In the genomic region with DNA sequence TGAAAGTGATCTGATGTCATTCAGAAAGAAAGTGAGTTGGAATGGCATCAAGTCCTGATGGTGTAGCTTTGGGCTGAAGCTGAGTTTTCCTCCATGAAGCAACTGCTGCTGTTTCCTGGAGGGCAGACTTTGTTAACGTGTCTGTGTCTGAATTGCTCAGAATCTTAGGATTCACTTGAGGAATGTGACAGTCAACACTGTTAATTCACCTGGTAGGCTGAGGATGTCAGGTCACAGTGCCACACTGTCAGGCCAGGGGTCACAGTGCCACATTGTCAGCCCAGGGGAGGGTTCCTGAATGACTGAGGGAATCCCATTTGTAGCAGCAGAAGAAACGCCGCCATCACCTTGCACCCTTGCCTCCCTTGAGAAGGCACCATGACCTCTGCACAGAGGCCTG, we compare ENCODE assay signal across 1 cellular context.
TF ChIP-seq lines count a peak whose summit lies in the region.

No MANE protein-coding gene starts in this region.

TF ChIP-seq in WTC11, 78 proteins besides CTCF, POLR2A, EP300 and RAD21 (continued from another document):
- TF ChIP-seq, protein P1, sequence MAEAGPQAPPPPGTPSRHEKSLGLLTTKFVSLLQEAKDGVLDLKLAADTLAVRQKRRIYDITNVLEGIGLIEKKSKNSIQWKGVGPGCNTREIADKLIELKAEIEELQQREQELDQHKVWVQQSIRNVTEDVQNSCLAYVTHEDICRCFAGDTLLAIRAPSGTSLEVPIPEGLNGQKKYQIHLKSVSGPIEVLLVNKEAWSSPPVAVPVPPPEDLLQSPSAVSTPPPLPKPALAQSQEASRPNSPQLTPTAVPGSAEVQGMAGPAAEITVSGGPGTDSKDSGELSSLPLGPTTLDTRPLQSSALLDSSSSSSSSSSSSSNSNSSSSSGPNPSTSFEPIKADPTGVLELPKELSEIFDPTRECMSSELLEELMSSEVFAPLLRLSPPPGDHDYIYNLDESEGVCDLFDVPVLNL (CRISPR knock-in tag; IDR thresholded peaks at IDR 0.05; ENCODE audit: borderline replicate concordance, low read depth) = no peak
- TF ChIP-seq, protein P2, sequence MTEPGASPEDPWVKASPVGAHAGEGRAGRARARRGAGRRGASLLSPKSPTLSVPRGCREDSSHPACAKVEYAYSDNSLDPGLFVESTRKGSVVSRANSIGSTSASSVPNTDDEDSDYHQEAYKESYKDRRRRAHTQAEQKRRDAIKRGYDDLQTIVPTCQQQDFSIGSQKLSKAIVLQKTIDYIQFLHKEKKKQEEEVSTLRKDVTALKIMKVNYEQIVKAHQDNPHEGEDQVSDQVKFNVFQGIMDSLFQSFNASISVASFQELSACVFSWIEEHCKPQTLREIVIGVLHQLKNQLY (CRISPR knock-in tag; IDR thresholded peaks at IDR 0.05) = no peak
- no peak for TF ChIP-seq FOXP1 (CRISPR knock-in tag; IDR thresholded peaks at IDR 0.05; ENCODE audit: borderline replicate concordance)
- TF ChIP-seq SOX15 (CRISPR knock-in tag; IDR thresholded peaks at IDR 0.05) = no peak
- TF ChIP-seq, protein P3, sequence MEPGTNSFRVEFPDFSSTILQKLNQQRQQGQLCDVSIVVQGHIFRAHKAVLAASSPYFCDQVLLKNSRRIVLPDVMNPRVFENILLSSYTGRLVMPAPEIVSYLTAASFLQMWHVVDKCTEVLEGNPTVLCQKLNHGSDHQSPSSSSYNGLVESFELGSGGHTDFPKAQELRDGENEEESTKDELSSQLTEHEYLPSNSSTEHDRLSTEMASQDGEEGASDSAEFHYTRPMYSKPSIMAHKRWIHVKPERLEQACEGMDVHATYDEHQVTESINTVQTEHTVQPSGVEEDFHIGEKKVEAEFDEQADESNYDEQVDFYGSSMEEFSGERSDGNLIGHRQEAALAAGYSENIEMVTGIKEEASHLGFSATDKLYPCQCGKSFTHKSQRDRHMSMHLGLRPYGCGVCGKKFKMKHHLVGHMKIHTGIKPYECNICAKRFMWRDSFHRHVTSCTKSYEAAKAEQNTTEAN (CRISPR knock-in tag; IDR thresholded peaks at IDR 0.05) = no peak
- TF ChIP-seq, protein P4, sequence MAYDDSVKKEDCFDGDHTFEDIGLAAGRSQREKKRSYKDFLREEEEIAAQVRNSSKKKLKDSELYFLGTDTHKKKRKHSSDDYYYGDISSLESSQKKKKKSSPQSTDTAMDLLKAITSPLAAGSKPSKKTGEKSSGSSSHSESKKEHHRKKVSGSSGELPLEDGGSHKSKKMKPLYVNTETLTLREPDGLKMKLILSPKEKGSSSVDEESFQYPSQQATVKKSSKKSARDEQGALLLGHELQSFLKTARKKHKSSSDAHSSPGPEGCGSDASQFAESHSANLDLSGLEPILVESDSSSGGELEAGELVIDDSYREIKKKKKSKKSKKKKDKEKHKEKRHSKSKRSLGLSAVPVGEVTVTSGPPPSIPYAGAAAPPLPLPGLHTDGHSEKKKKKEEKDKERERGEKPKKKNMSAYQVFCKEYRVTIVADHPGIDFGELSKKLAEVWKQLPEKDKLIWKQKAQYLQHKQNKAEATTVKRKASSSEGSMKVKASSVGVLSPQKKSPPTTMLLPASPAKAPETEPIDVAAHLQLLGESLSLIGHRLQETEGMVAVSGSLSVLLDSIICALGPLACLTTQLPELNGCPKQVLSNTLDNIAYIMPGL (CRISPR knock-in tag; IDR thresholded peaks at IDR 0.05) = no peak
- TF ChIP-seq, protein P5, sequence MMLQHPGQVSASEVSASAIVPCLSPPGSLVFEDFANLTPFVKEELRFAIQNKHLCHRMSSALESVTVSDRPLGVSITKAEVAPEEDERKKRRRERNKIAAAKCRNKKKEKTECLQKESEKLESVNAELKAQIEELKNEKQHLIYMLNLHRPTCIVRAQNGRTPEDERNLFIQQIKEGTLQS (CRISPR knock-in tag; conservative IDR thresholded peaks at IDR 0.05) = no peak
- TF ChIP-seq FOXK1 (CRISPR knock-in tag; IDR thresholded peaks at IDR 0.05) = no peak
- no peak for TF ChIP-seq KAT7 (CRISPR knock-in tag; IDR thresholded peaks at IDR 0.05; ENCODE audit: borderline replicate concordance)
- TF ChIP-seq, protein P6, sequence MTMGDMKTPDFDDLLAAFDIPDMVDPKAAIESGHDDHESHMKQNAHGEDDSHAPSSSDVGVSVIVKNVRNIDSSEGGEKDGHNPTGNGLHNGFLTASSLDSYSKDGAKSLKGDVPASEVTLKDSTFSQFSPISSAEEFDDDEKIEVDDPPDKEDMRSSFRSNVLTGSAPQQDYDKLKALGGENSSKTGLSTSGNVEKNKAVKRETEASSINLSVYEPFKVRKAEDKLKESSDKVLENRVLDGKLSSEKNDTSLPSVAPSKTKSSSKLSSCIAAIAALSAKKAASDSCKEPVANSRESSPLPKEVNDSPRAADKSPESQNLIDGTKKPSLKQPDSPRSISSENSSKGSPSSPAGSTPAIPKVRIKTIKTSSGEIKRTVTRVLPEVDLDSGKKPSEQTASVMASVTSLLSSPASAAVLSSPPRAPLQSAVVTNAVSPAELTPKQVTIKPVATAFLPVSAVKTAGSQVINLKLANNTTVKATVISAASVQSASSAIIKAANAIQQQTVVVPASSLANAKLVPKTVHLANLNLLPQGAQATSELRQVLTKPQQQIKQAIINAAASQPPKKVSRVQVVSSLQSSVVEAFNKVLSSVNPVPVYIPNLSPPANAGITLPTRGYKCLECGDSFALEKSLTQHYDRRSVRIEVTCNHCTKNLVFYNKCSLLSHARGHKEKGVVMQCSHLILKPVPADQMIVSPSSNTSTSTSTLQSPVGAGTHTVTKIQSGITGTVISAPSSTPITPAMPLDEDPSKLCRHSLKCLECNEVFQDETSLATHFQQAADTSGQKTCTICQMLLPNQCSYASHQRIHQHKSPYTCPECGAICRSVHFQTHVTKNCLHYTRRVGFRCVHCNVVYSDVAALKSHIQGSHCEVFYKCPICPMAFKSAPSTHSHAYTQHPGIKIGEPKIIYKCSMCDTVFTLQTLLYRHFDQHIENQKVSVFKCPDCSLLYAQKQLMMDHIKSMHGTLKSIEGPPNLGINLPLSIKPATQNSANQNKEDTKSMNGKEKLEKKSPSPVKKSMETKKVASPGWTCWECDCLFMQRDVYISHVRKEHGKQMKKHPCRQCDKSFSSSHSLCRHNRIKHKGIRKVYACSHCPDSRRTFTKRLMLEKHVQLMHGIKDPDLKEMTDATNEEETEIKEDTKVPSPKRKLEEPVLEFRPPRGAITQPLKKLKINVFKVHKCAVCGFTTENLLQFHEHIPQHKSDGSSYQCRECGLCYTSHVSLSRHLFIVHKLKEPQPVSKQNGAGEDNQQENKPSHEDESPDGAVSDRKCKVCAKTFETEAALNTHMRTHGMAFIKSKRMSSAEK (CRISPR knock-in tag; IDR thresholded peaks at IDR 0.05; ENCODE audit: borderline replicate concordance) = no peak
- TF ChIP-seq, protein P7, sequence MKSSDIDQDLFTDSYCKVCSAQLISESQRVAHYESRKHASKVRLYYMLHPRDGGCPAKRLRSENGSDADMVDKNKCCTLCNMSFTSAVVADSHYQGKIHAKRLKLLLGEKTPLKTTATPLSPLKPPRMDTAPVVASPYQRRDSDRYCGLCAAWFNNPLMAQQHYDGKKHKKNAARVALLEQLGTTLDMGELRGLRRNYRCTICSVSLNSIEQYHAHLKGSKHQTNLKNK (CRISPR knock-in tag; IDR thresholded peaks at IDR 0.05) = no peak
- no peak for TF ChIP-seq ESRRA (CRISPR knock-in tag; IDR thresholded peaks at IDR 0.05; ENCODE audit: borderline replicate concordance)
